In the genomic region with DNA sequence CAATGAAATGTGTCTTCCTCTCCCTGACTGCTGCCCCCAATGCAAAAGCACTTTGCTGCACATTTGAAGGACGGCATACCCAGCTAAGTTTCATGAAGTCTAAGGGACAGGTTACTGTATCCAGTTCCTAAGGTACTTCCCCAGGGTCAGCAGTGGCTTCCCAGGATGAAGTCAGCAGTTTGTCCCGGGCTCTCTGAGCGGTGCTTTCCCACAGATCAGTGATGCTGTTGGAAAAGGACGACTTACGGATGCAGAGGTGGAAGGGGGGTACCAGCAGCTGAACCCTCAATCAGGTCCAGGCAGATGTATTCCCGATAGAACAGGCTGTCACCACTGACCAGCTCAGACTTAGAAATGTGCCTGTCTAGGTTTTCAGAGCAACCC, we compare ENCODE assay signal across 9 cellular contexts.
A peak's percentile ranks its signal among the peaks of the same experiment; 100 is the strongest.
DNase-seq lines count a peak whose midpoint lies in the region; FAIRE-seq and TF ChIP-seq lines count a peak whose summit lies in the region.
"Had no signal": no experiment of that assay in that cellular context is flagged by ENCODE, and none has a peak within 500 bp of the region (broad histone marks: within the 10 kb centered on the region; RNA-seq: fewer than 3 reads in every experiment).

No MANE protein-coding gene starts in this region.

- no peak overlapping the region for H3K9ac ChIP-seq in mammary epithelial cell (ENCODE audit: insufficient read depth, low read length)

- dilution Hi-C loops in mammary epithelial cell (cut with HindIII; ENCODE audit: low sequenced_read_pairs), result no loop called here

- H3K36me3 Mint-ChIP-seq in T-helper 2 cell treated with Interferon-gamma antibody and Interleukin-4, amounts not matched to agents 5 μg/mL and 100 μg/mL, for 36 hours (ENCODE audit: low read depth), result peaks cover 2% of the 10 kb centered on the region

- BruUV-seq in mammary epithelial cell (replicated peaks; lab: Mats Ljungman, UMichigan), result no TSS peak

- TF ChIP-seq CTCF in mammary epithelial cell (conservative IDR thresholded peaks at IDR 0.05 in 1 of 2, IDR thresholded peaks at IDR 0.05 in 1 of 2; ENCODE audit: extremely low read depth in 1 of 2, insufficient read depth in 1 of 2, low read depth in 1 of 2, low read length in 2 of 2) (no peak), kidney epithelial cell (IDR thresholded peaks at IDR 0.05; ENCODE audit: insufficient read depth, low read length, poor library complexity, severe bottlenecking) (no peak), spleen (IDR thresholded peaks at IDR 0.05 in 8 of 11, conservative IDR thresholded peaks at IDR 0.05 in 3 of 11) (no peak)

- H3K9me3 ChIP-seq in mammary epithelial cell (replicated peaks; ENCODE audit: insufficient read depth, low read length), result no peaks in the 10 kb centered on the region
- peaks cover 0 to 2% (median 0%) of the 10 kb centered on the region in 8 donors for H3K9me3 ChIP-seq in spleen

- peak overlapping the region; percentile 87 for H3K4me2 ChIP-seq in mammary epithelial cell (ENCODE audit: insufficient read depth, low read depth, low read length)

- peaks cover 6% of the 10 kb centered on the region for H3K4me1 Mint-ChIP-seq in T-helper 2 cell treated with Interferon-gamma antibody and Interleukin-4, amounts not matched to agents 5 μg/mL and 100 μg/mL, for 36 hours (ENCODE audit: low read depth)

- H3K9me3 Mint-ChIP-seq in T-helper 2 cell treated with Interferon-gamma antibody and Interleukin-4, amounts not matched to agents 5 μg/mL and 100 μg/mL, for 36 hours, result no peaks in the 10 kb centered on the region

- peaks cover 54% of the 10 kb centered on the region for H3K79me2 ChIP-seq in mammary epithelial cell (ENCODE audit: insufficient read depth, low read length)

- no peaks in the 10 kb centered on the region for H4K20me1 ChIP-seq in mammary epithelial cell (ENCODE audit: insufficient read depth, low read length)

- no peak for TF ChIP-seq POLR2A in spleen (IDR thresholded peaks at IDR 0.05)
- no peak for TF ChIP-seq POLR2A in GM12892 (IDR thresholded peaks at IDR 0.05; ENCODE audit: low read depth, low read length)

- intact Hi-C loops in mammary epithelial cell (cut with micrococcal nuclease), result loop anchor here (5.0 kb wide), 1 partner anchor 88 kb away; no protein-coding TSS in a partner anchor
- intact Hi-C loops in spleen (cut with DNase I; ENCODE audit: low total_unique reads), result no loop called here

- peaks cover 76% of the 10 kb centered on the region for H3K27me3 Mint-ChIP-seq in T-helper 2 cell treated with Interferon-gamma antibody and Interleukin-4, amounts not matched to agents 5 μg/mL and 100 μg/mL, for 36 hours (ENCODE audit: low read depth)

- peak; percentile 23 for DNase-seq in HCEC 1CT
- DNase-seq in mammary epithelial cell, result no peak
- no peak for DNase-seq in kidney epithelial cell (ENCODE audit: low read depth)
- no peak for DNase-seq in spleen
- DNase-seq in NCI-H2029 treated with DMSO at 0.1 percent for 48 hours (lab: John Stamatoyannopoulos, UW), result no peak
- DNase-seq in GM12892 (ENCODE audit: insufficient read length), result no peak
- DNase-seq in T-helper 2 cell treated with Interferon-gamma antibody and Interleukin-4, amounts not matched to agents 5 μg/mL and 100 μg/mL, for 36 hours (ENCODE audit: low spot score), result no peak
- DNase-seq in DMS53 treated with DMSO at 0.1 percent for 48 hours (lab: John Stamatoyannopoulos, UW; ENCODE audit: unreplicated experiment), result no peak
- DNase-seq: activated T-cell treated with anti-CD3 and anti-CD28 coated beads for 4 hours had no signal

- FAIRE-seq in GM12892 (lab: Jason Lieb, UNC), result no peak

- H3K4me3 ChIP-seq in mammary epithelial cell (replicated peaks in 1 of 3; ENCODE audit: insufficient read depth in 1 of 3, low read depth in 2 of 3, low read length in 3 of 3) (peak overlapping the region in 2 of 3 experiments; percentile 44 to 67), kidney epithelial cell (ENCODE audit: low read depth, low read length) (peak overlapping the region; percentile 61), spleen (peak overlapping the region in 5 of 8 donors; percentile 21 to 66 (median 40))

- no peaks in the 10 kb centered on the region for H3K27me3 ChIP-seq in mammary epithelial cell (ENCODE audit: insufficient read depth, low read length)
- H3K27me3 ChIP-seq in kidney epithelial cell (ENCODE audit: control insufficient read depth, insufficient read depth, low read length), result no peaks in the 10 kb centered on the region
- peaks cover 0 to 64% (median 33%) of the 10 kb centered on the region in 7 donors for H3K27me3 ChIP-seq in spleen (replicated peaks in 1 of 7)

- H3K36me3 ChIP-seq in mammary epithelial cell (ENCODE audit: insufficient read depth, low read length), result no peaks in the 10 kb centered on the region
- no peaks in the 10 kb centered on the region for H3K36me3 ChIP-seq in kidney epithelial cell (ENCODE audit: control insufficient read depth, insufficient read depth, low read length)
- no peaks in the 10 kb centered on the region for H3K36me3 ChIP-seq in spleen

- H3K27ac Mint-ChIP-seq in T-helper 2 cell treated with Interferon-gamma antibody and Interleukin-4, amounts not matched to agents 5 μg/mL and 100 μg/mL, for 36 hours, result no peak overlapping the region

- WGBS in mammary epithelial cell (ENCODE audit: low coverage, missing lambda C conversion rate), result 89% methylated on average over 6 of the region's 6 CpGs
- 40 to 55% (median 46%) methylated on average over 6 of the region's 6 CpGs for WGBS in spleen, 5 donors

- no peak overlapping the region for H3K27ac ChIP-seq in mammary epithelial cell (ENCODE audit: insufficient read depth, low read depth, low read length)
- H3K27ac ChIP-seq in spleen, result peak overlapping the region in 5 of 8 donors; percentile 68 to 79 (median 75)

- in situ Hi-C loops in mammary epithelial cell (cut with MboI; ENCODE audit: low sequenced_read_pairs in 2 of 2), result no loop called here

- H3K4me1 ChIP-seq in mammary epithelial cell (ENCODE audit: insufficient read depth, low read length) (peaks cover 39% of the 10 kb centered on the region), spleen (peaks cover 4 to 33% (median 19%) of the 10 kb centered on the region in 6 donors)

- H2AFZ ChIP-seq in mammary epithelial cell (ENCODE audit: low read depth, low read length), result peak overlapping the region; percentile 96

- CTCF ChIA-PET in mammary epithelial cell (lab: Charles Lee; ENCODE audit: low non-redundant PET), result no interaction called here

- H3K4me3 Mint-ChIP-seq in T-helper 2 cell treated with Interferon-gamma antibody and Interleukin-4, amounts not matched to agents 5 μg/mL and 100 μg/mL, for 36 hours, result no peak overlapping the region
